Comparison of ENCODE assay signal across 8 cellular contexts in genomic region chr11:86151188-86152005, GRCh38.
A peak's percentile ranks its signal among the peaks of the same experiment; 100 is the strongest.
DNase-seq lines count a peak whose midpoint lies in the region; ATAC-seq lines count a peak whose summit lies in the region.

No MANE protein-coding gene starts in this region.

- no peaks in the 10 kb centered on the region for H3K36me3 Mint-ChIP-seq in activated T-cell treated with anti-CD3 and anti-CD28 coated beads, Interleukin-2, amount 50 U/mL, for 24 hours (ENCODE audit: low read depth)

- H3K27ac Mint-ChIP-seq in activated T-cell treated with anti-CD3 and anti-CD28 coated beads, Interleukin-2, amount 50 U/mL, for 24 hours, result peak overlapping the region; percentile 5

- H3K9me3 Mint-ChIP-seq in activated T-cell treated with anti-CD3 and anti-CD28 coated beads, Interleukin-2, amount 50 U/mL, for 24 hours, result no peaks in the 10 kb centered on the region

- peaks cover 19% of the 10 kb centered on the region for H3K4me1 Mint-ChIP-seq in activated T-cell treated with anti-CD3 and anti-CD28 coated beads, Interleukin-2, amount 50 U/mL, for 24 hours (ENCODE audit: low read depth)

- no peaks in the 10 kb centered on the region for H3K27me3 Mint-ChIP-seq in activated T-cell treated with anti-CD3 and anti-CD28 coated beads, Interleukin-2, amount 50 U/mL, for 24 hours

- H3K4me3 Mint-ChIP-seq in activated T-cell treated with anti-CD3 and anti-CD28 coated beads, Interleukin-2, amount 50 U/mL, for 24 hours, result no peak overlapping the region

- DNase-seq in activated T-cell treated with anti-CD3 and anti-CD28 coated beads, Interleukin-2, amount 50 U/mL, for 24 hours, result no peak
- no peak for DNase-seq in activated T-cell treated with anti-CD3 and anti-CD28 coated beads for 4 hours
- DNase-seq in NCI-H226, result peak; percentile 57
- DNase-seq in midbrain (lab: John Stamatoyannopoulos, UW), result peak; percentile 88
- DNase-seq in epidermal melanocyte (ENCODE audit: insufficient read length, low spot score), result no peak
- no peak for DNase-seq in activated CD4-positive, alpha-beta T cell treated with anti-CD3 and anti-CD28 coated beads, Interleukin-2, amount 50 U/mL, for 48 hours

- no peak for ATAC-seq in HG03159 (IDR thresholded peaks at IDR 0.05; ENCODE audit: unreplicated experiment)

- peak overlapping the region; percentile 97 for H3K27ac ChIP-seq in cingulate gyrus (ENCODE audit: low read depth, low read length)

Comparison
In these comparisons a context has a peak if more than half of its experiments do, and no peak if none do; other contexts are left out.
1. DNase-seq: peak in NCI-H226 (single experiment) and midbrain (single experiment); none in activated T-cell treated with anti-CD3 and anti-CD28 coated beads, Interleukin-2, amount 50 U/mL, for 24 hours (single experiment), activated T-cell treated with anti-CD3 and anti-CD28 coated beads for 4 hours (single experiment), epidermal melanocyte (single experiment) and activated CD4-positive, alpha-beta T cell treated with anti-CD3 and anti-CD28 coated beads, Interleukin-2, amount 50 U/mL, for 48 hours (0 of 2).